In genomic region chr9:4335631-4336030, GRCh38 we compare ENCODE assay signal across 36 cellular contexts.
"Had no signal": no experiment of that assay in that cellular context is flagged by ENCODE, and none has a peak within 500 bp of the region (broad histone marks: within the 10 kb centered on the region; RNA-seq: fewer than 3 reads in every experiment).

No MANE protein-coding gene starts in this region.

- H3K9me3 Mint-ChIP-seq: activated CD4-positive, alpha-beta memory T cell treated with anti-CD3 and anti-CD28 coated beads, Interleukin-2, amount 10 ng/mL, durations not matched to agents 7 days and 5 days; activated naive CD8-positive, alpha-beta T cell treated with anti-CD3 and anti-CD28 coated beads, Interleukin-2, amount 50 U/mL, for 24 hours had no signal

- H3K4me3 ChIP-seq: cardiac muscle cell, MG63, PC-9 had no signal

- H3K36me3 ChIP-seq: brain microvascular endothelial cell, cardiac muscle cell, MG63, WERI-Rb-1 had no signal

- H3K27me3 Mint-ChIP-seq: activated naive CD8-positive, alpha-beta T cell; activated naive CD8-positive, alpha-beta T cell treated with anti-CD3 and anti-CD28 coated beads, Interleukin-2, amount 50 U/mL, for 24 hours had no signal

- H3K36me3 Mint-ChIP-seq: activated CD8-positive, alpha-beta memory T cell treated with anti-CD3 and anti-CD28 coated beads, Interleukin-2, amount 10 ng/mL, durations not matched to agents 7 days and 5 days; activated naive CD4-positive, alpha-beta T cell treated with anti-CD3 and anti-CD28 coated beads, Interleukin-2, amount 10 ng/mL, durations not matched to agents 7 days and 5 days; activated naive CD8-positive, alpha-beta T cell had no signal

- H3K27ac ChIP-seq: brain microvascular endothelial cell, cardiac muscle cell, WERI-Rb-1 had no signal

- H3K27ac Mint-ChIP-seq: activated CD4-positive, alpha-beta memory T cell treated with anti-CD3 and anti-CD28 coated beads, Interleukin-2, amount 10 ng/mL, durations not matched to agents 7 days and 5 days; activated CD8-positive, alpha-beta memory T cell treated with anti-CD3 and anti-CD28 coated beads, Interleukin-2, amount 10 ng/mL, durations not matched to agents 7 days and 5 days; activated naive CD4-positive, alpha-beta T cell treated with anti-CD3 and anti-CD28 coated beads, Interleukin-2, amount 10 ng/mL, durations not matched to agents 7 days and 5 days; activated naive CD8-positive, alpha-beta T cell; activated naive CD8-positive, alpha-beta T cell treated with anti-CD3 and anti-CD28 coated beads, Interleukin-2, amount 50 U/mL, for 24 hours had no signal

- ATAC-seq: activated CD8-positive, alpha-beta memory T cell treated with anti-CD3 and anti-CD28 coated beads, Interleukin-2, amount 10 ng/mL, durations not matched to agents 7 days and 5 days; activated naive CD8-positive, alpha-beta T cell treated with anti-CD3 and anti-CD28 coated beads, Interleukin-2, amount 50 U/mL, for 24 hours had no signal

- DNase-seq: activated CD4-positive, alpha-beta memory T cell treated with anti-CD3 and anti-CD28 coated beads, Interleukin-2, amount 10 ng/mL, durations not matched to agents 7 days and 5 days; activated CD4-positive, alpha-beta T cell treated with anti-CD3 and anti-CD28 coated beads for 1 hour; activated CD4-positive, alpha-beta T cell treated with anti-CD3 and anti-CD28 coated beads for 48 hours; activated CD4-positive, CD25-positive, alpha-beta regulatory T cell; activated CD8-positive, alpha-beta memory T cell treated with anti-CD3 and anti-CD28 coated beads for 24 hours; activated CD8-positive, alpha-beta memory T cell treated with anti-CD3 and anti-CD28 coated beads, Interleukin-2, amount 10 ng/mL, durations not matched to agents 7 days and 5 days; activated CD8-positive, alpha-beta memory T cell treated with anti-CD3 and anti-CD28 coated beads, Interleukin-2, amount 50 U/mL, for 48 hours; activated effector memory CD4-positive, alpha-beta T cell treated with Interleukin-2 at 50 U/mL for 16 hours; activated naive CD4-positive, alpha-beta T cell treated with anti-CD3 and anti-CD28 coated beads, Interleukin-2, amount 10 ng/mL, durations not matched to agents 7 days and 5 days; activated naive CD8-positive, alpha-beta T cell treated with anti-CD3 and anti-CD28 coated beads, Interleukin-2, amount 50 U/mL, for 24 hours; activated T-cell treated with anti-CD3 and anti-CD28 coated beads, Interleukin-2, amount 50 U/mL, for 48 hours; anterior cingulate cortex; brain microvascular endothelial cell; Kasumi-1; KG1; MG63; NCI-H1048; NCI-H1105 treated with DMSO at 0.1 percent for 48 hours; NCI-H1436; NCI-H1694; NCI-H1930; NCI-H2081 treated with DMSO at 0.1 percent for 48 hours; NCI-H345; NCI-H510A; NCI-H526; NCI-H748 treated with DMSO at 0.1 percent for 48 hours; NK-92 treated with Interleukin-12 subunit alpha and Interleukin-12 subunit beta, amount 100 ng/mL, for 24 hours; PC-9; Right ventricle myocardium superior; SW 1271; T-helper 1 cell; T-helper 2 cell; T-helper 9 cell; WERI-Rb-1 had no signal

- H3K9me3 ChIP-seq: MG63 had no signal

- H3K27me3 ChIP-seq: brain microvascular endothelial cell, cardiac muscle cell, MG63 had no signal

- H3K4me3 Mint-ChIP-seq: activated CD4-positive, alpha-beta memory T cell treated with anti-CD3 and anti-CD28 coated beads, Interleukin-2, amount 10 ng/mL, durations not matched to agents 7 days and 5 days; activated CD8-positive, alpha-beta memory T cell treated with anti-CD3 and anti-CD28 coated beads, Interleukin-2, amount 10 ng/mL, durations not matched to agents 7 days and 5 days; activated naive CD4-positive, alpha-beta T cell treated with anti-CD3 and anti-CD28 coated beads, Interleukin-2, amount 10 ng/mL, durations not matched to agents 7 days and 5 days; activated naive CD8-positive, alpha-beta T cell; activated naive CD8-positive, alpha-beta T cell treated with anti-CD3 and anti-CD28 coated beads, Interleukin-2, amount 50 U/mL, for 24 hours had no signal
